In genomic region chr3:113291572-113291971, GRCh38 we compare ENCODE assay signal across 19 cellular contexts.
DNase-seq lines count a peak whose midpoint lies in the region; ATAC-seq and TF ChIP-seq lines count a peak whose summit lies in the region.
"Had no signal": no experiment of that assay in that cellular context is flagged by ENCODE, and none has a peak within 500 bp of the region (broad histone marks: within the 10 kb centered on the region; RNA-seq: fewer than 3 reads in every experiment).

No MANE protein-coding gene starts in this region.

- DNase-seq in AG10803 (ENCODE audit: low read depth) (peak; percentile 12), SK-N-SH (peak; percentile 53), hepatocyte (ENCODE audit: low spot score) (no peak), GOT3 (lab: John Stamatoyannopoulos, UW) (no peak), pons (ENCODE audit: low spot score) (no peak), breast epithelium (ENCODE audit: low spot score in 2 of 2) (no peak)
- DNase-seq: DMS53, HCEC 1CT, NCI-H1417, NCI-H1930, NCI-H2171, NCI-H446, PC-3 had no signal

- H4K20me1 ChIP-seq in SK-N-SH (ENCODE audit: insufficient read depth) (no peaks in the 10 kb centered on the region), hepatocyte (ENCODE audit: insufficient read depth, poor library complexity, severe bottlenecking) (no peaks in the 10 kb centered on the region)

- H3K9me3 ChIP-seq in SK-N-SH (no peaks in the 10 kb centered on the region), hepatocyte (ENCODE audit: low read depth) (no peaks in the 10 kb centered on the region), breast epithelium (no peaks in the 10 kb centered on the region)
- H3K9me3 ChIP-seq: A549 had no signal

- H3K4me2 ChIP-seq in SK-N-SH (no peak overlapping the region), hepatocyte (no peak overlapping the region)
- H3K4me2 ChIP-seq: A549 had no signal

- intact Hi-C loops in breast epithelium (cut with DNase I; ENCODE audit: low total_unique reads): no loop called here

- H3K9me2 ChIP-seq in SK-N-SH (no peaks in the 10 kb centered on the region), hepatocyte (replicated peaks; ENCODE audit: insufficient read depth) (no peaks in the 10 kb centered on the region)

- 60% methylated on average over 6 of the region's 6 CpGs for WGBS in SK-N-SH (ENCODE audit: low lambda C conversion rate)
- 35% methylated on average over 6 of the region's 6 CpGs for WGBS in hepatocyte (ENCODE audit: low lambda C conversion rate, missing lambda C conversion rate)

- POLR2A ChIA-PET in SK-N-SH (lab: Yijun Ruan, JAX): interaction anchor here (0.9 kb wide), 1 partner anchor 143 kb away, joined by 5 read pairs; no protein-coding TSS in a partner anchor

- H3K4me1 ChIP-seq in SK-N-SH (ENCODE audit: control insufficient read depth in 1 of 2, insufficient read depth in 2 of 2, low read depth in 1 of 2, low read length in 1 of 2) (peaks cover 10 to 11% of the 10 kb centered on the region in 2 experiments), hepatocyte (ENCODE audit: insufficient read depth) (peaks cover 5% of the 10 kb centered on the region), rectal smooth muscle tissue (ENCODE audit: control insufficient read depth, insufficient read depth, low read length) (peaks cover 11% of the 10 kb centered on the region), breast epithelium (peaks cover 0 to 12% of the 10 kb centered on the region in 2 donors)

- H3K27ac ChIP-seq in SK-N-SH (ENCODE audit: low read depth in 2 of 2, low read length in 1 of 2): peak overlapping the region in 1 of 2 experiments; percentile 74; a peak in 2 of 4 replicates
- H3K27ac ChIP-seq in hepatocyte: peak overlapping the region; percentile 41
- H3K27ac ChIP-seq in rectal smooth muscle tissue (ENCODE audit: low read depth, low read length): peak overlapping the region; percentile 4
- peak overlapping the region in 1 of 2 donors; percentile 71 for H3K27ac ChIP-seq in breast epithelium
- H3K27ac ChIP-seq: A549, C4-2B, SK-N-MC had no signal

- CTCF ChIA-PET in SK-N-SH (lab: Yijun Ruan, JAX): interaction anchor here (1.0 to 11.7 kb wide), 5 partner anchors 12 to 1247 kb away, joined by 3 to 120 read pairs (median 4); no protein-coding TSS in a partner anchor

- no peaks in the 10 kb centered on the region for H3K27me3 ChIP-seq in SK-N-SH (ENCODE audit: insufficient read depth)
- no peaks in the 10 kb centered on the region for H3K27me3 ChIP-seq in hepatocyte
- no peaks in the 10 kb centered on the region for H3K27me3 ChIP-seq in rectal smooth muscle tissue (ENCODE audit: control insufficient read depth, insufficient read depth, low read length)
- no peaks in the 10 kb centered on the region for H3K27me3 ChIP-seq in breast epithelium

- H3K9ac ChIP-seq in SK-N-SH (no peak overlapping the region), rectal smooth muscle tissue (ENCODE audit: low read length) (no peak overlapping the region)

- no peak for TF ChIP-seq POLR2A in breast epithelium (IDR thresholded peaks at IDR 0.05)

- H2AFZ ChIP-seq in SK-N-SH (ENCODE audit: low read depth): no peak overlapping the region
- no peak overlapping the region for H2AFZ ChIP-seq in hepatocyte

- no peaks in the 10 kb centered on the region for H3F3A ChIP-seq in SK-N-SH (replicated peaks; ENCODE audit: insufficient read depth)

- no peaks in the 10 kb centered on the region for H3K79me2 ChIP-seq in SK-N-SH (ENCODE audit: insufficient read depth)
- no peaks in the 10 kb centered on the region for H3K79me2 ChIP-seq in hepatocyte

- peak; percentile 2; the same call in 1 of the 2 replicates for TF ChIP-seq RAD21 in SK-N-SH (IDR thresholded peaks at IDR 0.05; ENCODE audit: low read length)

- TF ChIP-seq CTCF in AG10803 (conservative IDR thresholded peaks at IDR 0.05; ENCODE audit: low read length): no peak
- TF ChIP-seq CTCF in SK-N-SH (IDR thresholded peaks at IDR 0.05): no peak
- no peak for TF ChIP-seq CTCF in hepatocyte (IDR thresholded peaks at IDR 0.05; ENCODE audit: poor library complexity)
- no peak for TF ChIP-seq CTCF in breast epithelium (IDR thresholded peaks at IDR 0.05)

- H3K36me3 ChIP-seq in SK-N-SH (replicated peaks in 1 of 2; ENCODE audit: control insufficient read depth in 1 of 2, insufficient read depth in 2 of 2, low read length in 1 of 2) (peaks cover 0 to 3% of the 10 kb centered on the region in 2 experiments), hepatocyte (replicated peaks; ENCODE audit: insufficient read depth, low read depth) (no peaks in the 10 kb centered on the region), rectal smooth muscle tissue (ENCODE audit: control insufficient read depth, insufficient read depth, low read length) (peaks cover 2% of the 10 kb centered on the region), breast epithelium (no peaks in the 10 kb centered on the region)

- TF ChIP-seq EP300 in SK-N-SH (IDR thresholded peaks at IDR 0.05; ENCODE audit: borderline replicate concordance in 1 of 2, low read depth in 1 of 2, low read length in 1 of 2): peak in 1 of 2 experiments; percentile 86; a peak in 2 of 4 replicates

- H3K4me3 ChIP-seq in AG10803 (ENCODE audit: low read length) (no peak overlapping the region), SK-N-SH (ENCODE audit: low read depth in 2 of 2, low read length in 1 of 2) (no peak overlapping the region), hepatocyte (no peak overlapping the region), rectal smooth muscle tissue (ENCODE audit: low read length) (no peak overlapping the region), breast epithelium (no peak overlapping the region)
- H3K4me3 ChIP-seq: A549, K562, SK-N-MC had no signal

- no peak for ATAC-seq in GM19395 (IDR thresholded peaks at IDR 0.05; ENCODE audit: unreplicated experiment)
- ATAC-seq: A549, K562, PC-3 had no signal

TF ChIP-seq in SK-N-SH, 30 proteins besides CTCF, POLR2A, EP300 and RAD21:
- no peak for TF ChIP-seq NRF1 (IDR thresholded peaks at IDR 0.05; ENCODE audit: low read depth, low read length)
- no peak for TF ChIP-seq SMC3 (IDR thresholded peaks at IDR 0.05; ENCODE audit: low read depth, low read length)
- TF ChIP-seq GATA2 (CRISPR knock-in tag; IDR thresholded peaks at IDR 0.05): peak; percentile 65
- TF ChIP-seq FOXJ3 (CRISPR knock-in tag; IDR thresholded peaks at IDR 0.05): peak; percentile 79; the same call in 1 of the 2 replicates
- no peak for TF ChIP-seq TAF1 (IDR thresholded peaks at IDR 0.05; ENCODE audit: borderline replicate concordance, low read depth, low read length)
- no peak for TF ChIP-seq ELF1 (IDR thresholded peaks at IDR 0.05)
- no peak for TF ChIP-seq FOSL2 (IDR thresholded peaks at IDR 0.05; ENCODE audit: borderline replicate concordance, low read depth)
- TF ChIP-seq MEF2A (IDR thresholded peaks at IDR 0.05; ENCODE audit: borderline replicate concordance, low read depth): no peak
- TF ChIP-seq, protein P1, sequence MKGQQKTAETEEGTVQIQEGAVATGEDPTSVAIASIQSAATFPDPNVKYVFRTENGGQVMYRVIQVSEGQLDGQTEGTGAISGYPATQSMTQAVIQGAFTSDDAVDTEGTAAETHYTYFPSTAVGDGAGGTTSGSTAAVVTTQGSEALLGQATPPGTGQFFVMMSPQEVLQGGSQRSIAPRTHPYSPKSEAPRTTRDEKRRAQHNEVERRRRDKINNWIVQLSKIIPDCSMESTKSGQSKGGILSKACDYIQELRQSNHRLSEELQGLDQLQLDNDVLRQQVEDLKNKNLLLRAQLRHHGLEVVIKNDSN (IDR thresholded peaks at IDR 0.05; ENCODE audit: borderline replicate concordance, low read depth): no peak
- TF ChIP-seq NFIC (IDR thresholded peaks at IDR 0.05; ENCODE audit: borderline replicate concordance): no peak
- peak; percentile 78; the same call in 1 of the 2 replicates for TF ChIP-seq RCOR1 (IDR thresholded peaks at IDR 0.05; ENCODE audit: low read length)
- peak; percentile 36 for TF ChIP-seq CHD2 (IDR thresholded peaks at IDR 0.05; ENCODE audit: low read length, partially characterized antibody)
- TF ChIP-seq, protein P2, sequence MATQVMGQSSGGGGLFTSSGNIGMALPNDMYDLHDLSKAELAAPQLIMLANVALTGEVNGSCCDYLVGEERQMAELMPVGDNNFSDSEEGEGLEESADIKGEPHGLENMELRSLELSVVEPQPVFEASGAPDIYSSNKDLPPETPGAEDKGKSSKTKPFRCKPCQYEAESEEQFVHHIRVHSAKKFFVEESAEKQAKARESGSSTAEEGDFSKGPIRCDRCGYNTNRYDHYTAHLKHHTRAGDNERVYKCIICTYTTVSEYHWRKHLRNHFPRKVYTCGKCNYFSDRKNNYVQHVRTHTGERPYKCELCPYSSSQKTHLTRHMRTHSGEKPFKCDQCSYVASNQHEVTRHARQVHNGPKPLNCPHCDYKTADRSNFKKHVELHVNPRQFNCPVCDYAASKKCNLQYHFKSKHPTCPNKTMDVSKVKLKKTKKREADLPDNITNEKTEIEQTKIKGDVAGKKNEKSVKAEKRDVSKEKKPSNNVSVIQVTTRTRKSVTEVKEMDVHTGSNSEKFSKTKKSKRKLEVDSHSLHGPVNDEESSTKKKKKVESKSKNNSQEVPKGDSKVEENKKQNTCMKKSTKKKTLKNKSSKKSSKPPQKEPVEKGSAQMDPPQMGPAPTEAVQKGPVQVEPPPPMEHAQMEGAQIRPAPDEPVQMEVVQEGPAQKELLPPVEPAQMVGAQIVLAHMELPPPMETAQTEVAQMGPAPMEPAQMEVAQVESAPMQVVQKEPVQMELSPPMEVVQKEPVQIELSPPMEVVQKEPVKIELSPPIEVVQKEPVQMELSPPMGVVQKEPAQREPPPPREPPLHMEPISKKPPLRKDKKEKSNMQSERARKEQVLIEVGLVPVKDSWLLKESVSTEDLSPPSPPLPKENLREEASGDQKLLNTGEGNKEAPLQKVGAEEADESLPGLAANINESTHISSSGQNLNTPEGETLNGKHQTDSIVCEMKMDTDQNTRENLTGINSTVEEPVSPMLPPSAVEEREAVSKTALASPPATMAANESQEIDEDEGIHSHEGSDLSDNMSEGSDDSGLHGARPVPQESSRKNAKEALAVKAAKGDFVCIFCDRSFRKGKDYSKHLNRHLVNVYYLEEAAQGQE (IDR thresholded peaks at IDR 0.05; ENCODE audit: low read depth, low read length): no peak
- no peak for TF ChIP-seq RFX5 (IDR thresholded peaks at IDR 0.05; ENCODE audit: low read length)

Comparison
In these comparisons a context has a peak if more than half of its experiments do, and no peak if none do; other contexts are left out.
1. DNase-seq: peak in AG10803 (single experiment) and SK-N-SH (single experiment); none in hepatocyte (single experiment), GOT3 (single experiment), pons (single experiment) and breast epithelium (0 of 2).